In the genomic region with DNA sequence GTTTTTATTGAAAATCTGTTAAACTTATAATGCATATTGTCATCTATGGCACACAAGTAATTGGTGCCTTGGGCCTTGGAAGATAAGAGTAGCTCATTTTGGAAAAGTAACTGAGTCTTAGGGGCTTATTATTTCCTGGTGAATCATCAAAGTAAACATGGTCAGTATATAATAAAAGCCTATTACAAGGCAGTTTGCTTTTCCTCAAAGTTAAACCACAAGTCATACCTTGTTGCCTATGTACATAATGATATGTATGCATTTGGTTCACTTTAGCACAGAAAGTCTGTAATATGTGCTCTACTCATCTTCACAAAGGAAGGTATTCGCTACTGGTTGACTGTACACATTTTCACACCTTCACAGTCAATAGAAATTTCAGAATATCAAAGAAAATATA, we compare ENCODE assay signal across 16 cellular contexts. TPM values are rescaled to one million over a fixed set of nuclear protein-coding genes. Genes with fewer than 3 reads are reported as not detected.
"Had no signal": no experiment of that assay in that cellular context is flagged by ENCODE, and none has a peak within 500 bp of the region (broad histone marks: within the 10 kb centered on the region; RNA-seq: fewer than 3 reads in every experiment).

No MANE protein-coding gene starts in this region.

- H3K4me3 ChIP-seq: body of pancreas, neural progenitor cell, ovary, upper lobe of right lung had no signal

- H3K36me3 ChIP-seq: neural progenitor cell, ovary, upper lobe of right lung had no signal

- DNase-seq: activated CD4-positive, CD25-positive, alpha-beta regulatory T cell; activated T-cell treated with anti-CD3 and anti-CD28 coated beads, Interleukin-2, amount 50 U/mL, for 1 hour; body of pancreas; cerebellar nuclear complex; dermis blood vessel endothelial cell; hippocampal formation; kidney glomerular epithelial cell; ovary; stimulated activated CD4-positive, alpha-beta T cell treated with anti-CD3 and anti-CD28 coated beads, Interleukin-15, amount 100 ng/mL, for 24 hours; stimulated activated CD4-positive, alpha-beta T cell treated with anti-CD3 and anti-CD28 coated beads, Interleukin-4, amount 100 ng/mL, for 24 hours; upper lobe of right lung had no signal

- H3K4me2 ChIP-seq: neural progenitor cell had no signal

- H3K27ac ChIP-seq: body of pancreas, neural progenitor cell, ovary, upper lobe of right lung had no signal

- H3K4me1 ChIP-seq: body of pancreas, neural progenitor cell, upper lobe of right lung had no signal

- H3K9me3 ChIP-seq: body of pancreas, ovary, upper lobe of right lung had no signal

- ATAC-seq: body of pancreas, upper lobe of right lung had no signal

- H3K27me3 ChIP-seq: body of pancreas, neural progenitor cell, ovary, upper lobe of right lung had no signal

- H3K9ac ChIP-seq: neural progenitor cell had no signal

- H2AFZ ChIP-seq: neural progenitor cell had no signal

RNA-seq across cellular contexts. Expression of a gene that starts 54.9 kb away (rescaled TPM):
- total RNA-seq: dermis blood vessel endothelial cell, glomerular endothelial cell, mesothelial cell of epicardium, temporal lobe had no signal
- polyA plus RNA-seq: esophagus had no signal
